Comparison of ENCODE assay signal across 8 cellular contexts in the genomic region with DNA sequence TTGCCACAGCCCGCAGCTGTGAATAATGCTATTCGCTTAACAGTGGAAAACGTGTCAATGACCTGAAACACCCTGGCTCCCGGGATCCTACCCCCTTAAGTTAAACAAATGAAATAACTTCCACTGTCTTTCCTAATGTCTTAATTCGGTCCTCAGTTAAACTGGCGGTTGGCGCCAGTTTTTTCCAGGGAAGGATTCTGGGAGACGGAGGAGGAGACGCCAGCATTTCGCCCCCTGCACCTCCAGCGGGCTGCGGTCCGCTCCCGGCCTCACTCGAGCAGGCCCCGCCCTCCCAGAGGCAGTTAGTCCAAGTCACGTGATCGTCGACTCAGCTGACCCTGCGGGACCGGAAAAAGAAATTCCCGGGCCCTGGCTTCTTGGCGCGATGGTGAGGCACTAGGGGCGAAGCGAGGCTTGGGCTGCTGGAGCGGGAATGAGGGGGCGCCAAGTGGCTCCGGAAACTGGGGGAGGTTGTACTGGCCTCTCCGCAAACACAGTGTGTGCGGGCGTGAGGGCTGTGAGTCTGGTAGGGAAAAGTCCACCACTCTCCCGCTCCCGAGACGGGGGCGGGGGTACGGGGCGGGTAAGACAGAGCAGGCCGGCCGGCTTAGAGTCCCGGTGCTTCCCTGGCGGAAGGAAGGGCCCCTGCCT. TPM values are rescaled to one million over a fixed set of nuclear protein-coding genes. Genes with fewer than 3 reads are reported as not detected.
DNase-seq lines count a peak whose midpoint lies in the region; ATAC-seq, FAIRE-seq and TF ChIP-seq lines count a peak whose summit lies in the region.

A gene (plus strand): TSS at position 359 of the 651 bp plus-strand sequence. CDS start 27 bp downstream, at position 386.

- peak within 1 kb of the TSS; percentile 68 to 87 (median 82) for H3K9ac ChIP-seq in H1 (replicated peaks in 1 of 4; ENCODE audit: extremely low read depth in 1 of 4, low read depth in 3 of 4, low read length in 3 of 4)

- peak within 1 kb of the TSS; percentile 60 for H2AFZ ChIP-seq in H1 (ENCODE audit: low read length)

- H2BK20ac ChIP-seq in H1 (ENCODE audit: low read length): no peak within 1 kb of the TSS

- no peak within 1 kb of the TSS for H2BK15ac ChIP-seq in H1 (ENCODE audit: low read length)

- DNase-seq in GM12891 (ENCODE audit: insufficient read length, low spot score) (peak; percentile 61), HL-60 (ENCODE audit: low read depth in 1 of 2, low spot score in 1 of 2) (peak; percentile 80 to 92), NOMO-1 (lab: John Stamatoyannopoulos, UW; ENCODE audit: unreplicated experiment in 2 of 2) (peak; percentile 71 to 77), H1 (ENCODE audit: low read depth in 1 of 2, low spot score in 2 of 2) (peak; percentile 75 to 95), medulla oblongata (ENCODE audit: extremely low spot score) (peak; percentile 97)
- DNase-seq in activated CD8-positive, alpha-beta memory T cell treated with anti-CD3 and anti-CD28 coated beads for 4 hours (ENCODE audit: low read depth in 2 of 2): peak; percentile 33 to 42
- DNase-seq in stimulated activated CD4-positive, alpha-beta T cell treated with anti-CD3 and anti-CD28 coated beads, TNF-alpha, amount 100 ng/mL, for 4 hours (ENCODE audit: low read depth in 3 of 3): peak; percentile 36 to 70 (median 47)

- H3K9me3 ChIP-seq in H1 (ENCODE audit: insufficient read depth in 2 of 2, low read depth in 1 of 2, low read length in 1 of 2): no peaks in the 10 kb centered on the region

- H3K4me3 ChIP-seq in HL-60 (replicated peaks; ENCODE audit: insufficient read depth, low read length): peak within 1 kb of the TSS; percentile 80
- peak within 1 kb of the TSS; percentile 50 to 91 (median 86) for H3K4me3 ChIP-seq in H1 (ENCODE audit: extremely low read depth in 1 of 4, insufficient read depth in 2 of 4, low read depth in 3 of 4, low read length in 4 of 4)

- no peak within 1 kb of the TSS for H4K91ac ChIP-seq in H1 (replicated peaks; ENCODE audit: insufficient read length, low read length)

- no peaks in the 10 kb centered on the region for H4K20me1 ChIP-seq in H1 (replicated peaks in 1 of 2; ENCODE audit: control insufficient read depth in 1 of 2, insufficient read depth in 2 of 2, low read length in 2 of 2)

- TF ChIP-seq POLR2A in GM12891 (IDR thresholded peaks at IDR 0.05; ENCODE audit: low read depth, low read length) (no peak), H1 (IDR thresholded peaks at IDR 0.05; ENCODE audit: control extremely low read depth in 1 of 2, low read depth in 2 of 2, low read length in 2 of 2) (peak; percentile 28 to 80)

- H2BK12ac ChIP-seq in H1 (ENCODE audit: low read depth, low read length): no peak within 1 kb of the TSS

- H2BK5ac ChIP-seq in H1 (ENCODE audit: low read depth, low read length): no peak within 1 kb of the TSS

- 0 out of 2 replicates have a peak, but pooled peaks cover 2% of the 10 kb centered on the region for H3K79me1 ChIP-seq in H1 (ENCODE audit: low read depth, low read length)

- peak within 1 kb of the TSS; percentile 71 for H4K5ac ChIP-seq in H1 (ENCODE audit: insufficient read length, low read depth, low read length)

- no peaks in the 10 kb centered on the region for H3K27me3 ChIP-seq in HL-60 (ENCODE audit: insufficient read depth, poor library complexity, severe bottlenecking)
- H3K27me3 ChIP-seq in H1 (replicated peaks in 1 of 4; ENCODE audit: control insufficient read depth in 3 of 4, extremely low read depth in 1 of 4, insufficient read depth in 3 of 4, low read length in 3 of 4): no peaks in the 10 kb centered on the region; a peak in 1 of 7 replicates

- TF ChIP-seq CTCF in HL-60 (IDR thresholded peaks at IDR 0.05; ENCODE audit: insufficient read depth, low read length) (no peak), H1 (IDR thresholded peaks at IDR 0.05; ENCODE audit: control extremely low read depth in 1 of 3, insufficient read depth in 1 of 3, low read depth in 1 of 3, low read length in 3 of 3) (no peak)

- H3K18ac ChIP-seq in H1 (ENCODE audit: extremely low read depth, low read length): peak within 1 kb of the TSS; percentile 96; the same call in 1 of the 2 replicates

- FAIRE-seq in GM12891 (lab: Jason Lieb, UNC) (peak; percentile 82), H1 (lab: Jason Lieb, UNC) (no peak)

- H3K23me2 ChIP-seq in H1 (ENCODE audit: low read depth, low read length): peaks cover 8% of the 10 kb centered on the region

- no peak for ATAC-seq in GM19452 (IDR thresholded peaks at IDR 0.05; ENCODE audit: unreplicated experiment)

- peak within 1 kb of the TSS; percentile 78 for H3K4ac ChIP-seq in H1 (replicated peaks; ENCODE audit: insufficient read length, low read depth, low read length)

- CTCF ChIA-PET in H1 (lab: Charles Lee; ENCODE audit: partially characterized antibody): interaction anchor here (1.0 to 1.1 kb wide), 2 partner anchors 12 to 30 kb away, joined by 3 read pairs; a partner anchor contains a TSS

- peak in 1 of 2 experiments; percentile 79; a peak in 1 of 3 replicates for TF ChIP-seq EP300 in H1 (IDR thresholded peaks at IDR 0.05; ENCODE audit: borderline replicate concordance in 1 of 2, low read depth in 2 of 2, low read length in 2 of 2)

- POLR2A ChIA-PET in H1 (lab: Charles Lee; ENCODE audit: partially characterized antibody): interaction anchor here (0.7 to 2.2 kb wide), 7 partner anchors 9 to 285 kb away, joined by 3 to 10 read pairs (median 5); a partner anchor contains a TSS

- H3K4me1 ChIP-seq in H1 (replicated peaks in 1 of 4; ENCODE audit: control insufficient read depth in 3 of 4, insufficient read depth in 4 of 4, low read length in 3 of 4): peaks cover 0 to 7% (median 2%) of the 10 kb centered on the region in 4 experiments; a peak in 5 of 7 replicates

- peak within 1 kb of the TSS; percentile 75 for H3K27ac ChIP-seq in HL-60 (replicated peaks)
- peak within 1 kb of the TSS; percentile 75; the same call in 1 of the 2 replicates for H3K27ac ChIP-seq in H1 (ENCODE audit: low read depth, low read length)

- H3K36me3 ChIP-seq in H1 (ENCODE audit: control insufficient read depth in 2 of 4, insufficient read depth in 4 of 4, low read length in 3 of 4): peaks cover 3 to 19% (median 5%) of the 10 kb centered on the region in 4 experiments; a peak in 5 of 8 replicates

- H2AK5ac ChIP-seq in H1 (ENCODE audit: low read depth, low read length): peak within 1 kb of the TSS; percentile 49; the same call in 1 of the 2 replicates

- WGBS in H1 (ENCODE audit: extremely low coverage in 1 of 2, insufficient coverage in 1 of 2, insufficient read length in 1 of 2, insufficient replicate concordance in 2 of 2, low coverage in 1 of 2, low lambda C conversion rate in 2 of 2, missing lambda C conversion rate in 1 of 2), 2 experiments: 5% methylated on average over 30 of the region's 42 CpGs; no CpG with 5 or more reads in 1 of the 2 experiments

- peak within 1 kb of the TSS; percentile 84 to 97 for H3K4me2 ChIP-seq in H1 (ENCODE audit: insufficient read depth in 1 of 2, low read depth in 2 of 2, low read length in 2 of 2)

- H2BK120ac ChIP-seq in H1 (replicated peaks; ENCODE audit: low read depth, low read length): no peak within 1 kb of the TSS

- no peak within 1 kb of the TSS for H3K14ac ChIP-seq in H1 (ENCODE audit: insufficient read length)

- H3K56ac ChIP-seq in H1 (replicated peaks; ENCODE audit: insufficient read length, low read depth, low read length): peak within 1 kb of the TSS; percentile 46

- H4K8ac ChIP-seq in H1 (ENCODE audit: extremely low read depth, insufficient read depth, low read length): peak within 1 kb of the TSS; percentile 99

- peaks cover 0 to 7% of the 10 kb centered on the region in 2 experiments; a peak in 2 of 4 replicates for H3K79me2 ChIP-seq in H1 (ENCODE audit: control insufficient read depth in 1 of 2, insufficient read depth in 2 of 2, low read length in 2 of 2)

- no peak for TF ChIP-seq RAD21 in H1 (IDR thresholded peaks at IDR 0.05 in 1 of 2, conservative IDR thresholded peaks at IDR 0.05 in 1 of 2; ENCODE audit: low read depth in 2 of 2, low read length in 2 of 2)

- H3K23ac ChIP-seq in H1 (ENCODE audit: insufficient read length): no peak within 1 kb of the TSS

TF ChIP-seq in GM12891, 5 proteins besides CTCF, POLR2A, EP300 and RAD21:
- TF ChIP-seq POU2F2 (IDR thresholded peaks at IDR 0.05; ENCODE audit: low read depth, low read length): no peak
- TF ChIP-seq TAF1 (IDR thresholded peaks at IDR 0.05; ENCODE audit: low read depth, low read length): peak; percentile 41; the same call in 1 of the 2 replicates

TF ChIP-seq in H1, 55 proteins besides CTCF, POLR2A, EP300 and RAD21 (continues in another document):
- TF ChIP-seq SIN3A (conservative IDR thresholded peaks at IDR 0.05 in 1 of 2, IDR thresholded peaks at IDR 0.05 in 1 of 2; ENCODE audit: low read depth in 1 of 2, low read length in 2 of 2) (peak; percentile 96 to 98; a peak in 3 of 4 replicates), TCF12 (IDR thresholded peaks at IDR 0.05; ENCODE audit: low read depth, low read length) (0 out of 2 replicates have a peak, but pooled peaks have one; percentile 8), TAF7 (optimal IDR thresholded peaks at IDR 0.05; ENCODE audit: borderline replicate concordance, low read depth, low read length) (peak; percentile 50), SAP30 (IDR thresholded peaks at IDR 0.05; ENCODE audit: insufficient read depth, insufficient replicate concordance, low read length) (peak; percentile 86), POU5F1 (IDR thresholded peaks at IDR 0.05; ENCODE audit: low read depth, low read length) (no peak), TBP (IDR thresholded peaks at IDR 0.05; ENCODE audit: low read depth, low read length) (peak; percentile 65; the same call in 1 of the 2 replicates), PHF8 (conservative IDR thresholded peaks at IDR 0.05; ENCODE audit: low read depth, low read length) (peak; percentile 86), KDM5A (IDR thresholded peaks at IDR 0.05; ENCODE audit: low read length) (peak; percentile 89), YY1 (IDR thresholded peaks at IDR 0.05; ENCODE audit: low read depth, low read length) (peak; percentile 55; the same call in 1 of the 2 replicates), POLR2AphosphoS5 (IDR thresholded peaks at IDR 0.05; ENCODE audit: low read depth, low read length) (peak; percentile 71)

RNA-seq across cellular contexts. Expression of the gene that starts here (rescaled TPM):
- polyA plus RNA-seq in GM12891 (2012; ENCODE audit: low read depth, missing spikeins): 99.8 TPM
- 131 and 132 TPM in 2 replicates for total RNA-seq in H1 (2021; fragmentation: NEBNext Ultra II Directional; extraction: Animal tissue kit (Norgen Biotek cat#: 25700))
- 236 and 265 TPM in 2 replicates for polyA plus RNA-seq in H1 (2011; rRNA removed)
- polyA plus RNA-seq in H1 (2011; cell fraction: cytosol; rRNA removed): 273 TPM
- polyA plus RNA-seq in H1 (2011; cell fraction: nucleus; rRNA removed): 252 TPM
- polyA plus RNA-seq in H1 (2012, experiment 1 of 2): 109 to 154 TPM (median 150 TPM) in 4 replicates
- 168 TPM for polyA plus RNA-seq in H1 (2012, experiment 2 of 2)
- 118 TPM for polyA plus RNA-seq in H1 (2013, experiment 1 of 2)
- polyA plus RNA-seq in H1 (2013, experiment 2 of 2): 115 TPM
- 51.0 and 53.9 TPM in 2 replicates for polyA minus RNA-seq in H1 (2011; rRNA and poly(A)+ RNA removed)
- polyA minus RNA-seq in H1 (2011; cell fraction: cytosol; rRNA and poly(A)+ RNA removed): 33.5 TPM
- polyA minus RNA-seq in H1 (2011; cell fraction: nucleus; rRNA and poly(A)+ RNA removed): 38.7 TPM

Comparison
In these comparisons a context has a peak if more than half of its experiments do, and no peak if none do; other contexts are left out.
1. DNase-seq: peak in every context shown above with its lines; median percentile 97 in medulla oblongata; 86 in HL-60; 85 in H1; 74 in NOMO-1; 61 in GM12891; 47 in stimulated activated CD4-positive, alpha-beta T cell treated with anti-CD3 and anti-CD28 coated beads, TNF-alpha, amount 100 ng/mL, for 4 hours; 38 in activated CD8-positive, alpha-beta memory T cell treated with anti-CD3 and anti-CD28 coated beads for 4 hours.